ENCODE assay signal across 14 cellular contexts in genomic region chr1:10677508-10678364, GRCh38.
DNase-seq lines count a peak whose midpoint lies in the region; ATAC-seq and TF ChIP-seq lines count a peak whose summit lies in the region.
"Had no signal": no experiment of that assay in that cellular context is flagged by ENCODE, and none has a peak within 500 bp of the region (broad histone marks: within the 10 kb centered on the region; RNA-seq: fewer than 3 reads in every experiment).

No MANE protein-coding gene starts in this region.

- peaks cover 75% of the 10 kb centered on the region for H3K4me1 Mint-ChIP-seq in nephron

- H3K36me3 ChIP-seq in BLaER1 (no peaks in the 10 kb centered on the region), SJCRH30 (no peaks in the 10 kb centered on the region)
- H3K36me3 ChIP-seq: uterus had no signal

- H3K27me3 Mint-ChIP-seq in nephron (ENCODE audit: low read depth): peaks cover 38% of the 10 kb centered on the region

- H3K27ac Mint-ChIP-seq in nephron: peak overlapping the region; percentile 92 to 96 (median 93)
- H3K27ac Mint-ChIP-seq: activated T-cell treated with anti-CD3 and anti-CD28 coated beads, Interleukin-2, amount 50 U/mL, for 72 hours had no signal

- peak overlapping the region; percentile 53; the same call in 1 of the 2 replicates for H3K9ac ChIP-seq in BLaER1

- no peak for TF ChIP-seq CTCF in nephron (IDR thresholded peaks at IDR 0.05; ENCODE audit: unreplicated experiment in 3 of 3)

- peak; percentile 60 for ATAC-seq in left ventricle myocardium superior
- no peak for ATAC-seq in GM18873 (IDR thresholded peaks at IDR 0.05; ENCODE audit: low FRiP score, unreplicated experiment)
- ATAC-seq in GM21619 (IDR thresholded peaks at IDR 0.05; ENCODE audit: unreplicated experiment): no peak
- ATAC-seq: activated T-cell treated with anti-CD3 and anti-CD28 coated beads, Interleukin-2, amount 50 U/mL, for 72 hours had no signal

- no peaks in the 10 kb centered on the region for H3K36me3 Mint-ChIP-seq in nephron (ENCODE audit: low read depth)

- peak overlapping the region in 2 of 3 experiments; percentile 34 to 54 for H3K4me3 Mint-ChIP-seq in nephron
- H3K4me3 Mint-ChIP-seq: activated T-cell treated with anti-CD3 and anti-CD28 coated beads, Interleukin-2, amount 50 U/mL, for 72 hours had no signal

- H3K27ac ChIP-seq in BLaER1 (peak overlapping the region; percentile 43), SJCRH30 (no peak overlapping the region)
- H3K27ac ChIP-seq: epithelial cell of prostate had no signal

- no peaks in the 10 kb centered on the region for H3K9me3 ChIP-seq in BLaER1
- no peaks in the 10 kb centered on the region for H3K9me3 ChIP-seq in SJCRH30 (replicated peaks)
- H3K9me3 ChIP-seq: uterus had no signal

- DNase-seq in SJCRH30: peak in 1 of 2 experiments; percentile 44
- peak; percentile 70 for DNase-seq in left ventricle myocardium superior
- DNase-seq in activated naive CD4-positive, alpha-beta T cell treated with Interleukin-2 at 50 U/mL for 16 hours: no peak
- DNase-seq in NCI-H2227 (lab: John Stamatoyannopoulos, UW; ENCODE audit: unreplicated experiment): no peak
- DNase-seq: activated CD4-positive, alpha-beta T cell treated with anti-CD3 and anti-CD28 coated beads for 1 hour; activated T-cell treated with anti-CD3 and anti-CD28 coated beads, Interleukin-2, amount 50 U/mL, for 72 hours; aorta; NCI-H1694 had no signal

- peaks cover 41% of the 10 kb centered on the region; the same call in 1 of the 2 replicates for H4K20me1 ChIP-seq in BLaER1

- H3K27me3 ChIP-seq in BLaER1: no peaks in the 10 kb centered on the region
- no peaks in the 10 kb centered on the region for H3K27me3 ChIP-seq in SJCRH30
- H3K27me3 ChIP-seq: uterus had no signal

- H3K4me2 ChIP-seq in BLaER1: peak overlapping the region; percentile 79

- H3K9me3 Mint-ChIP-seq in nephron: no peaks in the 10 kb centered on the region
- H3K9me3 Mint-ChIP-seq: activated T-cell treated with anti-CD3 and anti-CD28 coated beads, Interleukin-2, amount 50 U/mL, for 72 hours had no signal

- intact Hi-C loops in left ventricle myocardium superior (cut with micrococcal nuclease): no loop called here

- H3K4me1 ChIP-seq in BLaER1: peaks cover 71% of the 10 kb centered on the region
- peaks cover 63% of the 10 kb centered on the region for H3K4me1 ChIP-seq in SJCRH30

- H3K4me3 ChIP-seq in BLaER1: no peak overlapping the region
- peak overlapping the region; percentile 36; the same call in 1 of the 2 replicates for H3K4me3 ChIP-seq in SJCRH30
- H3K4me3 ChIP-seq: uterus had no signal
